Comparison of ENCODE assay signal across 23 cellular contexts in the genomic region with DNA sequence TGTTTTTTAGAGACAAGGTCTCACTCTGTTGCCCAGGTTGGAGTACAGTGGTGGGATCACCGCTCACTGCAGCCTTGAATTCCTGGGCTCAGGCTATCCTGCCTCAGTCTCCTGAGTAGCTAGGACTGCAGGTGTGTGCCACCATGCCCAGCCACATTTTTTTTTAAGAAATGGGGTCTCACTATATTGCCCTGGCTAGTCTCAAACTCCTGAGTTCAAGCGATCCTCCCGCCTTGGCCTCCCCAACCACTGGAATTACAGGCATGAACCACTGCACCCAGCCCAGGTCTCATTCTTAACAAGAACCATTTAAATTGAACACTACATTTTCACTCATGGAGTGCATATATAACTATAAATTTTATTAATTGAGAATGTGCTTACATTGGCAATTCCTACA.
"Had no signal": no experiment of that assay in that cellular context is flagged by ENCODE, and none has a peak within 500 bp of the region (broad histone marks: within the 10 kb centered on the region; RNA-seq: fewer than 3 reads in every experiment).

No MANE protein-coding gene starts in this region.

- H3K27me3 Mint-ChIP-seq: dendritic cell treated with granulocyte-macrophage colony-stimulating factor and Interleukin-4, amounts not matched to agents 40 ng/mL and 50 ng/mL, for 4 days; effector memory CD8-positive, alpha-beta T cell; naive B cell had no signal

- H3K4me1 ChIP-seq: colonic mucosa, esophagus muscularis mucosa, gastroesophageal sphincter, heart left ventricle, left lung, lower lobe of right lung had no signal

- H3K9me3 ChIP-seq: colonic mucosa, esophagus muscularis mucosa, gastroesophageal sphincter, heart left ventricle, left lung, lower lobe of right lung, mucosa of descending colon had no signal

- FAIRE-seq: endometrium, frontal cortex, islet of Langerhans had no signal

- H3K27ac ChIP-seq: colonic mucosa, esophagus muscularis mucosa, foreskin keratinocyte, gastroesophageal sphincter, heart left ventricle, hepatocyte, left lung, lower lobe of right lung had no signal

- H2AFZ ChIP-seq: hepatocyte had no signal

- DNase-seq: colonic mucosa; cortex of kidney; effector CD8-positive, alpha-beta T cell; effector memory CD8-positive, alpha-beta T cell; endodermal cell; heart left ventricle; hypothalamus; left cardiac atrium; left lung; left ventricle myocardium superior; lower lobe of right lung; mesenchymal stem cell; mucosa of descending colon; naive B cell had no signal

- H3K27ac Mint-ChIP-seq: dendritic cell treated with granulocyte-macrophage colony-stimulating factor and Interleukin-4, amounts not matched to agents 40 ng/mL and 50 ng/mL, for 4 days; endodermal cell; mesothelial cell of epicardium had no signal

- ATAC-seq: effector memory CD8-positive, alpha-beta T cell; gastroesophageal sphincter; heart left ventricle; left cardiac atrium; left lung; left ventricle myocardium superior; lower lobe of right lung; mucosa of descending colon had no signal

- H3K4me1 Mint-ChIP-seq: endodermal cell, mesothelial cell of epicardium, naive B cell had no signal

- H3K4me2 ChIP-seq: hepatocyte had no signal

- H3K4me3 ChIP-seq: colonic mucosa, esophagus muscularis mucosa, gastroesophageal sphincter, heart left ventricle, hepatocyte, left lung, lower lobe of right lung, mucosa of descending colon had no signal

- H3K36me3 ChIP-seq: colonic mucosa had no signal

- H3K27me3 ChIP-seq: colonic mucosa, esophagus muscularis mucosa, foreskin keratinocyte, gastroesophageal sphincter, heart left ventricle, hepatocyte, left lung had no signal

- H3K9me3 Mint-ChIP-seq: dendritic cell treated with granulocyte-macrophage colony-stimulating factor and Interleukin-4, amounts not matched to agents 40 ng/mL and 50 ng/mL, for 4 days; effector memory CD8-positive, alpha-beta T cell; endodermal cell; mesothelial cell of epicardium; naive B cell had no signal

- H3K79me2 ChIP-seq: hepatocyte had no signal

- H3K4me3 Mint-ChIP-seq: dendritic cell treated with granulocyte-macrophage colony-stimulating factor and Interleukin-4, amounts not matched to agents 40 ng/mL and 50 ng/mL, for 4 days; effector memory CD8-positive, alpha-beta T cell; endodermal cell; mesothelial cell of epicardium had no signal
